1 cellular context compared by ENCODE assay signal in the genomic region with DNA sequence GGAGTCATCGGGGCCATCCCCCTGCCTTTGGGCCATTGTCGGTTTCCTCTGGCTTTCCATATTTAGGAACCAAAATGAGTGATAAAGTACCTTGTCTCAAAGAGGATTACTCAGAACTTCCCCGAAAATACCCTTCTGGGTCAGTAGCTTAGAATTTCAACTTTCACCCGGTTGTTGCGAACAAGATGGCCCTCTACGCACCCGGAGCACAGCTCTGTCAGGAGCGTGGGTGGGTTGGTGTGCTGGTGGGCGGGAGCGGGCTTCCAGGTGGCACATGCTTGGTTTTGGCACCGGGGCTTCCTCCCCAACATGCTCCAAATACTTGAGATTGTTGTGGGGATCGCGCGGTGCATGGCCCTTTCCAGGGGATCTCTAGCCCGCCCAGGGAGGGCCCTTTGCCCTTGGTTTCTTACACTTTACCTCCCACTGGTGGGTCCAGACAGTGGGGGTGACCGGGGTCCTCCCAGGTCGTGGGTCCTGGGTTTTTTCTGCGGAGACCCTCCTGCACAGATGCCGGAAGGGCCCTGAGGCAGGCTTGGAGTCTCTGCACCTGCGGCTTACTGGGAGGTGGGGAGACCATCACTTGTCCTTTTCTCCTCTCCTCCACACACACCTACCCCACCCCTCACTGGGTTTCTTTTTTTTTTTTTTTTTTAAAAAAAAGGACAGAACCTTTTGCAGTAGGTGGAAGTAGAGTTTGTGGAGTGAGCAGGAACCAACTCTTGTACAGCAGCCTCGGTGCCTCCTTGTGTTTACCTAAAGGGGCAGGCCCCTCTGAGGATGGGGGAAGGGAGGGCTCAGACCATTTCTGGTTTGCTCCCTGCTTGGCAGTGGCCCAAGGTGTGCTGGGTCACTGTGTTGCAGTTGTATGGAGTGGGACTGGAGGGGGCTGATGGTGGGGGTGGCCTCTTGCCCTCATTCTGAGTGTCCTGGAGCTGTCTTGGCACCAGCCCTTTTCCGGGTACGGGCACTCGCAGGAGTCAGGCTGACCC.
TF ChIP-seq lines count a peak whose summit lies in the region.

No MANE protein-coding gene starts in this region.

TF ChIP-seq in HepG2, 621 proteins besides CTCF, POLR2A, EP300 and RAD21 (continued from another document and continues in another):
- TF ChIP-seq, protein P1, sequence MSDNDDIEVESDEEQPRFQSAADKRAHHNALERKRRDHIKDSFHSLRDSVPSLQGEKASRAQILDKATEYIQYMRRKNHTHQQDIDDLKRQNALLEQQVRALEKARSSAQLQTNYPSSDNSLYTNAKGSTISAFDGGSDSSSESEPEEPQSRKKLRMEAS (IDR thresholded peaks at IDR 0.05) = no peak
- no peak for TF ChIP-seq ZNF326 (CRISPR knock-in tag; IDR thresholded peaks at IDR 0.05; ENCODE audit: borderline replicate concordance)
- TF ChIP-seq ISX (CRISPR knock-in tag; conservative IDR thresholded peaks at IDR 0.05) = no peak
- TF ChIP-seq ZNF703 (CRISPR knock-in tag; IDR thresholded peaks at IDR 0.05; ENCODE audit: borderline replicate concordance) = no peak
- no peak for TF ChIP-seq ZNF383 (CRISPR knock-in tag; IDR thresholded peaks at IDR 0.05; ENCODE audit: borderline replicate concordance)
- TF ChIP-seq KDM4B (CRISPR knock-in tag; IDR thresholded peaks at IDR 0.05) = no peak
- peak; percentile 82; the same call in 1 of the 2 replicates for TF ChIP-seq ZBTB7B (CRISPR knock-in tag; IDR thresholded peaks at IDR 0.05)
- TF ChIP-seq, protein P2, sequence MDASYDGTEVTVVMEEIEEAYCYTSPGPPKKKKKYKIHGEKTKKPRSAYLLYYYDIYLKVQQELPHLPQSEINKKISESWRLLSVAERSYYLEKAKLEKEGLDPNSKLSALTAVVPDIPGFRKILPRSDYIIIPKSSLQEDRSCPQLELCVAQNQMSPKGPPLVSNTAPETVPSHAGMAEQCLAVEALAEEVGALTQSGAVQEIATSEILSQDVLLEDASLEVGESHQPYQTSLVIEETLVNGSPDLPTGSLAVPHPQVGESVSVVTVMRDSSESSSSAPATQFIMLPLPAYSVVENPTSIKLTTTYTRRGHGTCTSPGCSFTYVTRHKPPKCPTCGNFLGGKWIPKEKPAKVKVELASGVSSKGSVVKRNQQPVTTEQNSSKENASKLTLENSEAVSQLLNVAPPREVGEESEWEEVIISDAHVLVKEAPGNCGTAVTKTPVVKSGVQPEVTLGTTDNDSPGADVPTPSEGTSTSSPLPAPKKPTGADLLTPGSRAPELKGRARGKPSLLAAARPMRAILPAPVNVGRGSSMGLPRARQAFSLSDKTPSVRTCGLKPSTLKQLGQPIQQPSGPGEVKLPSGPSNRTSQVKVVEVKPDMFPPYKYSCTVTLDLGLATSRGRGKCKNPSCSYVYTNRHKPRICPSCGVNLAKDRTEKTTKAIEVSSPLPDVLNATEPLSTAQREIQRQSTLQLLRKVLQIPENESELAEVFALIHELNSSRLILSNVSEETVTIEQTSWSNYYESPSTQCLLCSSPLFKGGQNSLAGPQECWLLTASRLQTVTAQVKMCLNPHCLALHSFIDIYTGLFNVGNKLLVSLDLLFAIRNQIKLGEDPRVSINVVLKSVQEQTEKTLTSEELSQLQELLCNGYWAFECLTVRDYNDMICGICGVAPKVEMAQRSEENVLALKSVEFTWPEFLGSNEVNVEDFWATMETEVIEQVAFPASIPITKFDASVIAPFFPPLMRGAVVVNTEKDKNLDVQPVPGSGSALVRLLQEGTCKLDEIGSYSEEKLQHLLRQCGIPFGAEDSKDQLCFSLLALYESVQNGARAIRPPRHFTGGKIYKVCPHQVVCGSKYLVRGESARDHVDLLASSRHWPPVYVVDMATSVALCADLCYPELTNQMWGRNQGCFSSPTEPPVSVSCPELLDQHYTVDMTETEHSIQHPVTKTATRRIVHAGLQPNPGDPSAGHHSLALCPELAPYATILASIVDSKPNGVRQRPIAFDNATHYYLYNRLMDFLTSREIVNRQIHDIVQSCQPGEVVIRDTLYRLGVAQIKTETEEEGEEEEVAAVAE (CRISPR knock-in tag; IDR thresholded peaks at IDR 0.05; ENCODE audit: borderline replicate concordance) = peak; percentile 46
- TF ChIP-seq MAFG (CRISPR knock-in tag; IDR thresholded peaks at IDR 0.05) = no peak
- TF ChIP-seq, protein P3, sequence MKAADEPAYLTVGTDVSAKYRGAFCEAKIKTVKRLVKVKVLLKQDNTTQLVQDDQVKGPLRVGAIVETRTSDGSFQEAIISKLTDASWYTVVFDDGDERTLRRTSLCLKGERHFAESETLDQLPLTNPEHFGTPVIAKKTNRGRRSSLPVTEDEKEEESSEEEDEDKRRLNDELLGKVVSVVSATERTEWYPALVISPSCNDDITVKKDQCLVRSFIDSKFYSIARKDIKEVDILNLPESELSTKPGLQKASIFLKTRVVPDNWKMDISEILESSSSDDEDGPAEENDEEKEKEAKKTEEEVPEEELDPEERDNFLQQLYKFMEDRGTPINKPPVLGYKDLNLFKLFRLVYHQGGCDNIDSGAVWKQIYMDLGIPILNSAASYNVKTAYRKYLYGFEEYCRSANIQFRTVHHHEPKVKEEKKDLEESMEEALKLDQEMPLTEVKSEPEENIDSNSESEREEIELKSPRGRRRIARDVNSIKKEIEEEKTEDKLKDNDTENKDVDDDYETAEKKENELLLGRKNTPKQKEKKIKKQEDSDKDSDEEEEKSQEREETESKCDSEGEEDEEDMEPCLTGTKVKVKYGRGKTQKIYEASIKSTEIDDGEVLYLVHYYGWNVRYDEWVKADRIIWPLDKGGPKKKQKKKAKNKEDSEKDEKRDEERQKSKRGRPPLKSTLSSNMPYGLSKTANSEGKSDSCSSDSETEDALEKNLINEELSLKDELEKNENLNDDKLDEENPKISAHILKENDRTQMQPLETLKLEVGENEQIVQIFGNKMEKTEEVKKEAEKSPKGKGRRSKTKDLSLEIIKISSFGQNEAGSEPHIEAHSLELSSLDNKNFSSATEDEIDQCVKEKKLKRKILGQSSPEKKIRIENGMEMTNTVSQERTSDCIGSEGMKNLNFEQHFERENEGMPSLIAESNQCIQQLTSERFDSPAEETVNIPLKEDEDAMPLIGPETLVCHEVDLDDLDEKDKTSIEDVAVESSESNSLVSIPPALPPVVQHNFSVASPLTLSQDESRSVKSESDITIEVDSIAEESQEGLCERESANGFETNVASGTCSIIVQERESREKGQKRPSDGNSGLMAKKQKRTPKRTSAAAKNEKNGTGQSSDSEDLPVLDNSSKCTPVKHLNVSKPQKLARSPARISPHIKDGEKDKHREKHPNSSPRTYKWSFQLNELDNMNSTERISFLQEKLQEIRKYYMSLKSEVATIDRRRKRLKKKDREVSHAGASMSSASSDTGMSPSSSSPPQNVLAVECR (CRISPR knock-in tag; IDR thresholded peaks at IDR 0.05; ENCODE audit: borderline replicate concordance) = peak; percentile 63
- TF ChIP-seq GZF1 (CRISPR knock-in tag; IDR thresholded peaks at IDR 0.05) = no peak
- TF ChIP-seq RCOR2 (CRISPR knock-in tag; IDR thresholded peaks at IDR 0.05) = no peak
- no peak for TF ChIP-seq NFE2 (CRISPR knock-in tag; IDR thresholded peaks at IDR 0.05)
- TF ChIP-seq U2AF1 (optimal IDR thresholded peaks at IDR 0.05; ENCODE audit: low read depth, low read length) = no peak
- TF ChIP-seq MYC (CRISPR knock-in tag; IDR thresholded peaks at IDR 0.05; ENCODE audit: borderline replicate concordance) = peak; percentile 32; the same call in 1 of the 2 replicates
- no peak for TF ChIP-seq KLF12 (CRISPR knock-in tag; IDR thresholded peaks at IDR 0.05; ENCODE audit: borderline replicate concordance)
- TF ChIP-seq NR2F2 (IDR thresholded peaks at IDR 0.05; ENCODE audit: borderline replicate concordance, low read depth) = no peak
- no peak for TF ChIP-seq TCF12 (IDR thresholded peaks at IDR 0.05)
- TF ChIP-seq TCF12 (CRISPR knock-in tag; IDR thresholded peaks at IDR 0.05) = no peak
- TF ChIP-seq KDM6A (CRISPR knock-in tag; IDR thresholded peaks at IDR 0.05; ENCODE audit: low read depth) = no peak
- TF ChIP-seq TCF7 (IDR thresholded peaks at IDR 0.05; ENCODE audit: low read depth) = no peak
- TF ChIP-seq, protein P4, sequence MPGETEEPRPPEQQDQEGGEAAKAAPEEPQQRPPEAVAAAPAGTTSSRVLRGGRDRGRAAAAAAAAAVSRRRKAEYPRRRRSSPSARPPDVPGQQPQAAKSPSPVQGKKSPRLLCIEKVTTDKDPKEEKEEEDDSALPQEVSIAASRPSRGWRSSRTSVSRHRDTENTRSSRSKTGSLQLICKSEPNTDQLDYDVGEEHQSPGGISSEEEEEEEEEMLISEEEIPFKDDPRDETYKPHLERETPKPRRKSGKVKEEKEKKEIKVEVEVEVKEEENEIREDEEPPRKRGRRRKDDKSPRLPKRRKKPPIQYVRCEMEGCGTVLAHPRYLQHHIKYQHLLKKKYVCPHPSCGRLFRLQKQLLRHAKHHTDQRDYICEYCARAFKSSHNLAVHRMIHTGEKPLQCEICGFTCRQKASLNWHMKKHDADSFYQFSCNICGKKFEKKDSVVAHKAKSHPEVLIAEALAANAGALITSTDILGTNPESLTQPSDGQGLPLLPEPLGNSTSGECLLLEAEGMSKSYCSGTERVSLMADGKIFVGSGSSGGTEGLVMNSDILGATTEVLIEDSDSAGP (CRISPR knock-in tag; IDR thresholded peaks at IDR 0.05; ENCODE audit: borderline replicate concordance) = no peak
- TF ChIP-seq, protein P5, sequence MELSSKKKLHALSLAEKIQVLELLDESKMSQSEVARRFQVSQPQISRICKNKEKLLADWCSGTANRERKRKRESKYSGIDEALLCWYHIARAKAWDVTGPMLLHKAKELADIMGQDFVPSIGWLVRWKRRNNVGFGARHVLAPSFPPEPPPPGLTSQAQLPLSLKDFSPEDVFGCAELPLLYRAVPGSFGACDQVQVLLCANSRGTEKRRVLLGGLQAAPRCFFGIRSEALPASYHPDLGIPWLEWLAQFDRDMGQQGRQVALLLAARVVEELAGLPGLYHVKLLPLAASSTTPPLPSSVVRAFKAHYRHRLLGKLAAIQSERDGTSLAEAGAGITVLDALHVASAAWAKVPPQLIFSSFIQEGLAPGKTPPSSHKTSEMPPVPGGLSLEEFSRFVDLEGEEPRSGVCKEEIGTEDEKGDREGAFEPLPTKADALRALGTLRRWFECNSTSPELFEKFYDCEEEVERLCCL (CRISPR knock-in tag; IDR thresholded peaks at IDR 0.05; ENCODE audit: borderline replicate concordance) = no peak
- no peak for TF ChIP-seq FIP1L1 (IDR thresholded peaks at IDR 0.05; ENCODE audit: borderline replicate concordance, insufficient read depth, low read depth, low read length)
- TF ChIP-seq ZNF33B (CRISPR knock-in tag; IDR thresholded peaks at IDR 0.05) = no peak
- TF ChIP-seq, protein P6, sequence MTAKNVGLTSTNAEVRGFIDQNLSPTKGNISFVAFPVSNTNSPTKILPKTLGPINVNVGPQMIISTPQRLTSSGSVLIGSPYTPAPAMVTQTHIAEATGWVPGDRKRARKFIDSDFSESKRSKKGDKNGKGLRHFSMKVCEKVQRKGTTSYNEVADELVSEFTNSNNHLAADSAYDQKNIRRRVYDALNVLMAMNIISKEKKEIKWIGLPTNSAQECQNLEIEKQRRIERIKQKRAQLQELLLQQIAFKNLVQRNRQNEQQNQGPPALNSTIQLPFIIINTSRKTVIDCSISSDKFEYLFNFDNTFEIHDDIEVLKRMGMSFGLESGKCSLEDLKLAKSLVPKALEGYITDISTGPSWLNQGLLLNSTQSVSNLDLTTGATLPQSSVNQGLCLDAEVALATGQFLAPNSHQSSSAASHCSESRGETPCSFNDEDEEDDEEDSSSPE (CRISPR knock-in tag; IDR thresholded peaks at IDR 0.05) = no peak
- TF ChIP-seq, protein P7, sequence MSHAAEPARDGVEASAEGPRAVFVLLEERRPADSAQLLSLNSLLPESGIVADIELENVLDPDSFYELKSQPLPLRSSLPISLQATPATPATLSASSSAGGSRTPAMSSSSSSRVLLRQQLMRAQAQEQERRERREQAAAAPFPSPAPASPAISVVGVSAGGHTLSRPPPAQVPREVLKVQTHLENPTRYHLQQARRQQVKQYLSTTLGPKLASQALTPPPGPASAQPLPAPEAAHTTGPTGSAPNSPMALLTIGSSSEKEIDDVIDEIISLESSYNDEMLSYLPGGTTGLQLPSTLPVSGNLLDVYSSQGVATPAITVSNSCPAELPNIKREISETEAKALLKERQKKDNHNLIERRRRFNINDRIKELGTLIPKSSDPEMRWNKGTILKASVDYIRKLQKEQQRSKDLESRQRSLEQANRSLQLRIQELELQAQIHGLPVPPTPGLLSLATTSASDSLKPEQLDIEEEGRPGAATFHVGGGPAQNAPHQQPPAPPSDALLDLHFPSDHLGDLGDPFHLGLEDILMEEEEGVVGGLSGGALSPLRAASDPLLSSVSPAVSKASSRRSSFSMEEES (CRISPR knock-in tag; IDR thresholded peaks at IDR 0.05) = no peak
- no peak for TF ChIP-seq SMARCC2 (IDR thresholded peaks at IDR 0.05)
- TF ChIP-seq, protein P8, sequence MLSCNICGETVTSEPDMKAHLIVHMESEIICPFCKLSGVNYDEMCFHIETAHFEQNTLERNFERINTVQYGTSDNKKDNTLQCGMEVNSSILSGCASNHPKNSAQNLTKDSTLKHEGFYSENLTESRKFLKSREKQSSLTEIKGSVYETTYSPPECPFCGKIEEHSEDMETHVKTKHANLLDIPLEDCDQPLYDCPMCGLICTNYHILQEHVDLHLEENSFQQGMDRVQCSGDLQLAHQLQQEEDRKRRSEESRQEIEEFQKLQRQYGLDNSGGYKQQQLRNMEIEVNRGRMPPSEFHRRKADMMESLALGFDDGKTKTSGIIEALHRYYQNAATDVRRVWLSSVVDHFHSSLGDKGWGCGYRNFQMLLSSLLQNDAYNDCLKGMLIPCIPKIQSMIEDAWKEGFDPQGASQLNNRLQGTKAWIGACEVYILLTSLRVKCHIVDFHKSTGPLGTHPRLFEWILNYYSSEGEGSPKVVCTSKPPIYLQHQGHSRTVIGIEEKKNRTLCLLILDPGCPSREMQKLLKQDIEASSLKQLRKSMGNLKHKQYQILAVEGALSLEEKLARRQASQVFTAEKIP (CRISPR knock-in tag; IDR thresholded peaks at IDR 0.05; ENCODE audit: borderline replicate concordance) = no peak
- TF ChIP-seq ARNT (IDR thresholded peaks at IDR 0.05) = no peak
- TF ChIP-seq IKZF1 (IDR thresholded peaks at IDR 0.05) = no peak
- TF ChIP-seq TARDBP (CRISPR knock-in tag; IDR thresholded peaks at IDR 0.05) = no peak
- no peak for TF ChIP-seq TP53 (CRISPR knock-in tag; conservative IDR thresholded peaks at IDR 0.05)
- TF ChIP-seq, protein P9, sequence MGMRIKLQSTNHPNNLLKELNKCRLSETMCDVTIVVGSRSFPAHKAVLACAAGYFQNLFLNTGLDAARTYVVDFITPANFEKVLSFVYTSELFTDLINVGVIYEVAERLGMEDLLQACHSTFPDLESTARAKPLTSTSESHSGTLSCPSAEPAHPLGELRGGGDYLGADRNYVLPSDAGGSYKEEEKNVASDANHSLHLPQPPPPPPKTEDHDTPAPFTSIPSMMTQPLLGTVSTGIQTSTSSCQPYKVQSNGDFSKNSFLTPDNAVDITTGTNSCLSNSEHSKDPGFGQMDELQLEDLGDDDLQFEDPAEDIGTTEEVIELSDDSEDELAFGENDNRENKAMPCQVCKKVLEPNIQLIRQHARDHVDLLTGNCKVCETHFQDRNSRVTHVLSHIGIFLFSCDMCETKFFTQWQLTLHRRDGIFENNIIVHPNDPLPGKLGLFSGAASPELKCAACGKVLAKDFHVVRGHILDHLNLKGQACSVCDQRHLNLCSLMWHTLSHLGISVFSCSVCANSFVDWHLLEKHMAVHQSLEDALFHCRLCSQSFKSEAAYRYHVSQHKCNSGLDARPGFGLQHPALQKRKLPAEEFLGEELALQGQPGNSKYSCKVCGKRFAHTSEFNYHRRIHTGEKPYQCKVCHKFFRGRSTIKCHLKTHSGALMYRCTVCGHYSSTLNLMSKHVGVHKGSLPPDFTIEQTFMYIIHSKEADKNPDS (CRISPR knock-in tag; IDR thresholded peaks at IDR 0.05) = no peak; the same call in none of the 2 replicates
- TF ChIP-seq, protein P10, sequence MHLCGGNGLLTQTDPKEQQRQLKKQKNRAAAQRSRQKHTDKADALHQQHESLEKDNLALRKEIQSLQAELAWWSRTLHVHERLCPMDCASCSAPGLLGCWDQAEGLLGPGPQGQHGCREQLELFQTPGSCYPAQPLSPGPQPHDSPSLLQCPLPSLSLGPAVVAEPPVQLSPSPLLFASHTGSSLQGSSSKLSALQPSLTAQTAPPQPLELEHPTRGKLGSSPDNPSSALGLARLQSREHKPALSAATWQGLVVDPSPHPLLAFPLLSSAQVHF (CRISPR knock-in tag; IDR thresholded peaks at IDR 0.05) = no peak
- TF ChIP-seq HNRNPL (IDR thresholded peaks at IDR 0.05; ENCODE audit: low read depth, low read length) = peak; percentile 32; the same call in 1 of the 2 replicates
- TF ChIP-seq MTA3 (CRISPR knock-in tag; IDR thresholded peaks at IDR 0.05) = no peak
